Comparison of ENCODE assay signal across 31 cellular contexts in genomic region chr7:150627959-150628358, GRCh38. TPM values are rescaled to one million over a fixed set of nuclear protein-coding genes. Genes with fewer than 3 reads are reported as not detected.
A peak's percentile ranks its signal among the peaks of the same experiment; 100 is the strongest.
DNase-seq lines count a peak whose midpoint lies in the region; ATAC-seq and TF ChIP-seq lines count a peak whose summit lies in the region.
"Had no signal": no experiment of that assay in that cellular context is flagged by ENCODE, and none has a peak within 500 bp of the region (broad histone marks: within the 10 kb centered on the region; RNA-seq: fewer than 3 reads in every experiment).

No MANE protein-coding gene starts in this region.

- CTCF ChIA-PET in CD4-positive, alpha-beta T cell (lab: Charles Lee): no interaction called here

- H3K4me1 Mint-ChIP-seq in CD4-positive, CD25-positive, alpha-beta regulatory T cell: peaks cover 10 to 85% (median 65%) of the 10 kb centered on the region in 4 donors
- peaks cover 89% of the 10 kb centered on the region for H3K4me1 Mint-ChIP-seq in CD4-positive, alpha-beta T cell (ENCODE audit: low read depth)
- peaks cover 59 to 65% of the 10 kb centered on the region in 2 donors for H3K4me1 Mint-ChIP-seq in effector memory CD8-positive, alpha-beta T cell (ENCODE audit: low read depth in 2 of 2)
- peaks cover 13% of the 10 kb centered on the region for H3K4me1 Mint-ChIP-seq in stimulated activated memory B cell treated with anti-CD40 and anti-IgM and Interleukin-4, amounts not matched to agents 10 μg/mL and 1 μg/mL and 100 μg/mL, for 72 hours
- H3K4me1 Mint-ChIP-seq: neural crest cell had no signal

- H3K9me3 Mint-ChIP-seq in CD4-positive, CD25-positive, alpha-beta regulatory T cell: peaks cover 0 to 13% (median 0%) of the 10 kb centered on the region in 7 donors
- peaks cover 11% of the 10 kb centered on the region for H3K9me3 Mint-ChIP-seq in CD4-positive, alpha-beta T cell
- H3K9me3 Mint-ChIP-seq in effector memory CD8-positive, alpha-beta T cell: no peaks in the 10 kb centered on the region
- no peaks in the 10 kb centered on the region for H3K9me3 Mint-ChIP-seq in stimulated activated memory B cell treated with anti-CD40 and anti-IgM and Interleukin-4, amounts not matched to agents 10 μg/mL and 1 μg/mL and 100 μg/mL, for 72 hours
- H3K9me3 Mint-ChIP-seq: neural crest cell had no signal

- no peaks in the 10 kb centered on the region for H3K27me3 Mint-ChIP-seq in CD4-positive, CD25-positive, alpha-beta regulatory T cell
- H3K27me3 Mint-ChIP-seq in CD4-positive, alpha-beta T cell: no peaks in the 10 kb centered on the region
- H3K27me3 Mint-ChIP-seq in effector memory CD8-positive, alpha-beta T cell: no peaks in the 10 kb centered on the region
- H3K27me3 Mint-ChIP-seq in stimulated activated memory B cell treated with anti-CD40 and anti-IgM and Interleukin-4, amounts not matched to agents 10 μg/mL and 1 μg/mL and 100 μg/mL, for 72 hours: no peaks in the 10 kb centered on the region

- no peak for ATAC-seq in CD4-positive, CD25-positive, alpha-beta regulatory T cell (ENCODE audit: low read depth in 2 of 2)
- no peak for ATAC-seq in CD4-positive, alpha-beta T cell (ENCODE audit: poor library complexity)
- no peak for ATAC-seq in effector memory CD8-positive, alpha-beta T cell (replicated peaks)
- ATAC-seq in gastrocnemius medialis: no peak
- ATAC-seq in stimulated activated memory B cell treated with anti-CD40 and anti-IgM and Interleukin-4, amounts not matched to agents 10 μg/mL and 1 μg/mL and 100 μg/mL, for 72 hours: no peak
- ATAC-seq: pancreas had no signal

- no peak for DNase-seq in CD4-positive, CD25-positive, alpha-beta regulatory T cell
- DNase-seq in CD4-positive, alpha-beta T cell: no peak
- no peak for DNase-seq in effector memory CD8-positive, alpha-beta T cell
- no peak for DNase-seq in gastrocnemius medialis
- DNase-seq in dorsolateral prefrontal cortex: no peak
- DNase-seq in activated gamma-delta T cell treated with Interleukin-2 at 50 U/mL for 16 hours: no peak
- DNase-seq: activated CD4-positive, alpha-beta T cell treated with anti-CD3 and anti-CD28 coated beads for 4 hours; activated effector memory CD4-positive, alpha-beta T cell treated with anti-CD3 and anti-CD28 coated beads, Interleukin-2, amount 50 U/mL, for 16 hours; Calu3; cortex of kidney; DMS79 treated with DMSO at 0.1 percent for 48 hours; GF-D8; glutamatergic neuron; GOT3; mammary epithelial cell; NCI-H1417 treated with DMSO at 0.1 percent for 48 hours; NCI-H2081; NCI-H226; NCI-H69; pancreas; SHP77; T1000 had no signal

- intact Hi-C loops in CD4-positive, alpha-beta T cell (cut with DNase I, micrococcal nuclease): loop anchor here in 1 of 2 experiments (5.0 kb wide), 1 partner anchor 41 kb away; no protein-coding TSS in a partner anchor
- intact Hi-C loops in gastrocnemius medialis (cut with DNase I; ENCODE audit: low total_unique reads): no loop called here
- intact Hi-C loops in dorsolateral prefrontal cortex (cut with DNase I): no loop called here

- H3K36me3 ChIP-seq in CD4-positive, CD25-positive, alpha-beta regulatory T cell (ENCODE audit: control insufficient read depth, insufficient read depth, low read length): peaks cover 55% of the 10 kb centered on the region
- H3K36me3 ChIP-seq in gastrocnemius medialis: peaks cover 0 to 4% of the 10 kb centered on the region in 2 donors
- H3K36me3 ChIP-seq: BLaER1, cardiac muscle cell, pancreas had no signal

- peaks cover 76% of the 10 kb centered on the region for H3K36me3 Mint-ChIP-seq in CD4-positive, CD25-positive, alpha-beta regulatory T cell
- H3K36me3 Mint-ChIP-seq in CD4-positive, alpha-beta T cell (ENCODE audit: low read depth): peaks cover 94% of the 10 kb centered on the region
- peaks cover 39% of the 10 kb centered on the region for H3K36me3 Mint-ChIP-seq in effector memory CD8-positive, alpha-beta T cell (ENCODE audit: insufficient read depth)
- H3K36me3 Mint-ChIP-seq in stimulated activated memory B cell treated with anti-CD40 and anti-IgM and Interleukin-4, amounts not matched to agents 10 μg/mL and 1 μg/mL and 100 μg/mL, for 72 hours: no peaks in the 10 kb centered on the region

- no peaks in the 10 kb centered on the region for H3K27me3 ChIP-seq in CD4-positive, CD25-positive, alpha-beta regulatory T cell (ENCODE audit: control insufficient read depth, insufficient read depth, low read length)
- no peaks in the 10 kb centered on the region for H3K27me3 ChIP-seq in CD4-positive, alpha-beta T cell (ENCODE audit: control insufficient read depth, insufficient read depth, low read length)
- H3K27me3 ChIP-seq in gastrocnemius medialis (no peaks in the 10 kb centered on the region), dorsolateral prefrontal cortex (no peaks in the 10 kb centered on the region)
- H3K27me3 ChIP-seq: BLaER1, cardiac muscle cell, pancreas, tibial nerve had no signal

- H3K9me3 ChIP-seq in CD4-positive, CD25-positive, alpha-beta regulatory T cell (ENCODE audit: control insufficient read depth in 2 of 2, low read length in 2 of 2): no peaks in the 10 kb centered on the region
- peaks cover 39% of the 10 kb centered on the region for H3K9me3 ChIP-seq in CD4-positive, alpha-beta T cell (ENCODE audit: control insufficient read depth, low read length)
- H3K9me3 ChIP-seq in gastrocnemius medialis: no peaks in the 10 kb centered on the region
- H3K9me3 ChIP-seq: BLaER1, pancreas, tibial nerve had no signal

- TF ChIP-seq CTCF in CD4-positive, alpha-beta T cell (IDR thresholded peaks at IDR 0.05): no peak
- no peak for TF ChIP-seq CTCF in gastrocnemius medialis (IDR thresholded peaks at IDR 0.05 in 4 of 5, conservative IDR thresholded peaks at IDR 0.05 in 1 of 5)
- no peak for TF ChIP-seq CTCF in dorsolateral prefrontal cortex (IDR thresholded peaks at IDR 0.05 in 54 of 56, conservative IDR thresholded peaks at IDR 0.05 in 2 of 56; ENCODE audit: low read depth in 1 of 56, partially characterized antibody in 56 of 56)

- H3K4me3 Mint-ChIP-seq in CD4-positive, CD25-positive, alpha-beta regulatory T cell: peak overlapping the region in 3 of 4 donors; percentile 96 to 100 (median 100)
- H3K4me3 Mint-ChIP-seq in CD4-positive, alpha-beta T cell: peak overlapping the region; percentile 9
- peak overlapping the region; percentile 40 to 91 for H3K4me3 Mint-ChIP-seq in effector memory CD8-positive, alpha-beta T cell
- H3K4me3 Mint-ChIP-seq in stimulated activated memory B cell treated with anti-CD40 and anti-IgM and Interleukin-4, amounts not matched to agents 10 μg/mL and 1 μg/mL and 100 μg/mL, for 72 hours: no peak overlapping the region
- H3K4me3 Mint-ChIP-seq: neural crest cell had no signal

- peak overlapping the region in 2 of 3 donors; percentile 56 to 60 for H3K27ac Mint-ChIP-seq in CD4-positive, CD25-positive, alpha-beta regulatory T cell
- H3K27ac Mint-ChIP-seq in CD4-positive, alpha-beta T cell: no peak overlapping the region
- peak overlapping the region; percentile 85 to 93 for H3K27ac Mint-ChIP-seq in effector memory CD8-positive, alpha-beta T cell
- H3K27ac Mint-ChIP-seq in stimulated activated memory B cell treated with anti-CD40 and anti-IgM and Interleukin-4, amounts not matched to agents 10 μg/mL and 1 μg/mL and 100 μg/mL, for 72 hours: no peak overlapping the region

- no peak for TF ChIP-seq POLR2A in gastrocnemius medialis (IDR thresholded peaks at IDR 0.05)

- H3K4me3 ChIP-seq in CD4-positive, CD25-positive, alpha-beta regulatory T cell (ENCODE audit: low read depth, low read length): peak overlapping the region; percentile 99
- no peak overlapping the region for H3K4me3 ChIP-seq in gastrocnemius medialis
- no peak overlapping the region for H3K4me3 ChIP-seq in dorsolateral prefrontal cortex
- H3K4me3 ChIP-seq: BLaER1, cardiac muscle cell, pancreas, tibial nerve had no signal

- H3K27ac ChIP-seq in CD4-positive, CD25-positive, alpha-beta regulatory T cell (ENCODE audit: insufficient read depth, low read length, poor library complexity, severe bottlenecking): no peak overlapping the region
- peak overlapping the region; percentile 25 for H3K27ac ChIP-seq in CD4-positive, alpha-beta T cell (ENCODE audit: low read depth, low read length)
- peak overlapping the region in 3 of 4 donors; percentile 69 to 76 (median 73) for H3K27ac ChIP-seq in gastrocnemius medialis
- peak overlapping the region in 2 of 59 donors; percentile 13 to 72 for H3K27ac ChIP-seq in dorsolateral prefrontal cortex
- H3K27ac ChIP-seq: BLaER1, cardiac muscle cell, KMS-11, pancreas, VCaP had no signal

- in situ Hi-C loops in gastrocnemius medialis (cut with MboI; ENCODE audit: low sequenced_read_pairs in 4 of 4): no loop called here

- H3K4me1 ChIP-seq in CD4-positive, CD25-positive, alpha-beta regulatory T cell (ENCODE audit: control insufficient read depth, insufficient read depth, low read length, poor library complexity, severe bottlenecking): peaks cover 61% of the 10 kb centered on the region
- peaks cover 0 to 6% of the 10 kb centered on the region in 2 donors for H3K4me1 ChIP-seq in gastrocnemius medialis
- H3K4me1 ChIP-seq: pancreas, tibial nerve had no signal

- POLR2A ChIA-PET in CD4-positive, alpha-beta T cell (lab: Charles Lee): interaction anchor here (1.2 to 2.4 kb wide), 2 partner anchors 40 to 88 kb away, joined by 3 to 10 read pairs; partner anchors contain the start of gene GIMAP1

RNA-seq across cellular contexts. Expression of gene GIMAP6, which starts 4.2 kb away (rescaled TPM):
- total RNA-seq in CD4-positive, CD25-positive, alpha-beta regulatory T cell: 43.8 TPM
- polyA plus RNA-seq in CD4-positive, CD25-positive, alpha-beta regulatory T cell: 100 to 1,000 TPM; 133 to 236 (median 150) TPM
- total RNA-seq in CD4-positive, alpha-beta T cell: 10 to 100 TPM; 14.3 to 14.9 TPM
- 10 to 100 TPM in 3 of 4 donors, 1 to 10 TPM in 1; 8.5 to 27.8 (median 12.4) TPM for total RNA-seq in gastrocnemius medialis
- total RNA-seq in dorsolateral prefrontal cortex: 10 to 100 TPM in 26 of 120 experiments, 1 to 10 TPM in 94; 3.1 to 19.7 (median 7.4) TPM
- total RNA-seq: astrocyte, Calu3, kidney epithelial cell, mammary epithelial cell, neural crest cell had no signal
- polyA plus RNA-seq: cardiac muscle cell, mammary epithelial cell had no signal

RNA-seq across cellular contexts. Expression of gene GIMAP2, which starts 57.5 kb away (rescaled TPM):
- 95.1 TPM for total RNA-seq in CD4-positive, CD25-positive, alpha-beta regulatory T cell
- 100 to 1,000 TPM in 2 of 4 donors, 10 to 100 TPM in 2; 79.0 to 142 (median 110) TPM for polyA plus RNA-seq in CD4-positive, CD25-positive, alpha-beta regulatory T cell
- 10 to 100 TPM; 64.1 to 65.1 TPM for total RNA-seq in CD4-positive, alpha-beta T cell
- total RNA-seq in gastrocnemius medialis: 1 to 10 TPM; 2.2 to 6.7 (median 3.2) TPM
- total RNA-seq in dorsolateral prefrontal cortex: 10 to 100 TPM in 1 of 120 experiments, 1 to 10 TPM in 119; 1.2 to 11.1 (median 3.7) TPM
- total RNA-seq: astrocyte, cardiac muscle cell, neural crest cell had no signal
- polyA plus RNA-seq: cardiac muscle cell had no signal

Comparison
In these comparisons a context has a peak if more than half of its experiments do, and no peak if none do; other contexts are left out.
1. H3K27ac Mint-ChIP-seq: peak in CD4-positive, CD25-positive, alpha-beta regulatory T cell (2 of 3) and effector memory CD8-positive, alpha-beta T cell (2 of 2); none in CD4-positive, alpha-beta T cell (single experiment) and stimulated activated memory B cell treated with anti-CD40 and anti-IgM and Interleukin-4, amounts not matched to agents 10 μg/mL and 1 μg/mL and 100 μg/mL, for 72 hours (single experiment).